ENCODE assay signal across 23 cellular contexts in genomic region chr6:100065348-100065747, GRCh38.
"Had no signal": no experiment of that assay in that cellular context is flagged by ENCODE, and none has a peak within 500 bp of the region (broad histone marks: within the 10 kb centered on the region; RNA-seq: fewer than 3 reads in every experiment).

No MANE protein-coding gene starts in this region.

- ATAC-seq: natural killer cell; psoas muscle; right cardiac atrium; right lobe of liver; stimulated activated effector memory CD8-positive, alpha-beta T cell treated with anti-CD3 and anti-CD28 coated beads, Interleukin-12 subunit alpha, Interleukin-12 subunit beta, amount 100 ng/mL, for 72 hours; stimulated activated naive B cell treated with anti-CD40 and anti-IgM and Interleukin-4, amounts not matched to agents 10 μg/mL and 1 μg/mL and 100 μg/mL, for 72 hours; stimulated activated naive CD8-positive, alpha-beta T cell treated with anti-CD3 and anti-CD28 coated beads, Interleukin-15, amount 100 ng/mL, for 72 hours; upper lobe of right lung had no signal

- DNase-seq: natural killer cell; occipital lobe; ovary; posterior cingulate gyrus; psoas muscle; right cardiac atrium; right lobe of liver; sigmoid colon; small intestine; stimulated activated CD4-positive, alpha-beta T cell treated with anti-CD3 and anti-CD28 coated beads, Interleukin-15, amount 100 ng/mL, for 24 hours; stimulated activated CD4-positive, alpha-beta T cell treated with anti-CD3 and anti-CD28 coated beads, Interleukin-2, amount 100 ng/mL, for 24 hours; stimulated activated CD4-positive, alpha-beta T cell treated with anti-CD3 and anti-CD28 coated beads, Interleukin-2, amount 100 ng/mL, for 48 hours; stimulated activated CD4-positive, alpha-beta T cell treated with anti-CD3 and anti-CD28 coated beads, Interleukin-4, amount 100 ng/mL, for 24 hours; stimulated activated naive B cell treated with anti-CD40 and anti-IgM and Interleukin-4, amounts not matched to agents 10 μg/mL and 1 μg/mL and 100 μg/mL, for 72 hours; stimulated activated naive CD4-positive, alpha-beta T cell treated with Interleukin-2 at 50 U/mL for 16 hours; stimulated activated naive CD8-positive, alpha-beta T cell treated with anti-CD3 and anti-CD28 coated beads, Interleukin-15, amount 100 ng/mL, for 72 hours; substantia nigra; testis; tibial artery; transverse colon; upper lobe of right lung; uterus had no signal
